ENCODE assay signal across 1 cellular context in genomic region chr19:50658438-50659317, GRCh38.
TF ChIP-seq lines count a peak whose summit lies in the region.

No MANE protein-coding gene starts in this region.

TF ChIP-seq in A549, 52 proteins besides CTCF, POLR2A, EP300 and RAD21 (continued from another document):
- TF ChIP-seq PBX3 (IDR thresholded peaks at IDR 0.05) (no peak), HOXB13 (CRISPR knock-in tag; IDR thresholded peaks at IDR 0.05; ENCODE audit: low read depth) (no peak), RFX5 (IDR thresholded peaks at IDR 0.05) (peak; percentile 49; the same call in 1 of the 2 replicates), ZC3H11A (IDR thresholded peaks at IDR 0.05) (no peak), MYC (IDR thresholded peaks at IDR 0.05; ENCODE audit: borderline replicate concordance, low read length) (0 out of 2 replicates have a peak, but pooled peaks have one; percentile 45), FOXS1 (CRISPR knock-in tag; IDR thresholded peaks at IDR 0.05) (no peak), ZSCAN20 (CRISPR knock-in tag; IDR thresholded peaks at IDR 0.05) (no peak), ELK1 (IDR thresholded peaks at IDR 0.05; ENCODE audit: low read depth, low read length) (no peak), ZNF302 (CRISPR knock-in tag; IDR thresholded peaks at IDR 0.05) (no peak), CEBPB (IDR thresholded peaks at IDR 0.05) (no peak), KDM1A (IDR thresholded peaks at IDR 0.05; ENCODE audit: low read depth) (no peak), JUNB (IDR thresholded peaks at IDR 0.05) (no peak), JUN (IDR thresholded peaks at IDR 0.05) (peak; percentile 46 to 75; a peak in 3 of 5 replicates), TFCP2L1 (CRISPR knock-in tag; IDR thresholded peaks at IDR 0.05) (peak; percentile 92), HOXA7 (CRISPR knock-in tag; IDR thresholded peaks at IDR 0.05) (peak; percentile 87; the same call in 1 of the 2 replicates), TP53 (CRISPR knock-in tag; IDR thresholded peaks at IDR 0.05) (peak; percentile 91; the same call in 1 of the 2 replicates), RNF2 (IDR thresholded peaks at IDR 0.05; ENCODE audit: borderline replicate concordance, low read depth) (no peak), MAX (IDR thresholded peaks at IDR 0.05) (peak; percentile 88), PHF8 (IDR thresholded peaks at IDR 0.05; ENCODE audit: borderline replicate concordance, low read depth) (peak; percentile 92), CBX8 (IDR thresholded peaks at IDR 0.05) (no peak)
